24 cellular contexts compared by ENCODE assay signal in the genomic region with DNA sequence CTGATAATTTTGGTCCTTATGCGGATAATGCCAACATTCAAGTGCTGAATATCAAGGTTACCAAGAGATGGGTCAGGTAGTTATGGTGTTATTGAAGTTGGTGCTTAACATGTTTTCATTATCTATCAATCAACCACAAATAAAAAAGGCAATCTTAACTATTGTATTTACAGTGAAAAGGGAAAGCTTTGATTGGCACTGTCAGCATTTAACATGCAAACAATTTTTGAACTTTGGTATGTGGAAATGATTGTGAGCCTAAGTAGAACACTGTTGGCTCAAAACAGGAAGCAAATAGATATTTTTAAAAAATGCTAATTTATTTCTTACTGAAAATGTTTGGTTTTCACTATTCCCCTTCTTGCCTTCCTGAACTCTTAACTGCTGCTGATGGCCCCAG. TPM values are rescaled to one million over a fixed set of nuclear protein-coding genes. Genes with fewer than 3 reads are reported as not detected.
DNase-seq lines count a peak whose midpoint lies in the region; ATAC-seq, FAIRE-seq and TF ChIP-seq lines count a peak whose summit lies in the region.
"Had no signal": no experiment of that assay in that cellular context is flagged by ENCODE, and none has a peak within 500 bp of the region (broad histone marks: within the 10 kb centered on the region; RNA-seq: fewer than 3 reads in every experiment).

No MANE protein-coding gene starts in this region.

- intact Hi-C loops in GM12878 (cut with micrococcal nuclease; ENCODE audit: unreplicated experiment) (loop anchor here (1.0 to 5.0 kb wide), 3 partner anchors 108 to 438 kb away; no protein-coding TSS in a partner anchor), HepG2 (cut with micrococcal nuclease; ENCODE audit: unreplicated experiment) (loop anchor here (5.0 kb wide), 1 partner anchor 158 kb away; no protein-coding TSS in a partner anchor)

- CTCF ChIA-PET in A549 (lab: Yijun Ruan, JAX): interaction anchor here (0.9 to 5.1 kb wide), 5 partner anchors 15 to 436 kb away, joined by 3 to 49 read pairs (median 8); no protein-coding TSS in a partner anchor
- CTCF ChIA-PET in GM12878 (lab: Yijun Ruan, JAX): interaction anchor here (1.0 to 2.9 kb wide), 3 partner anchors 24 to 220 kb away, joined by 3 to 45 read pairs (median 24); a partner anchor contains a TSS
- CTCF ChIA-PET in HepG2 (lab: Yijun Ruan, JAX; ENCODE audit: low intra/inter-chr PET ratio, low total read pairs): interaction anchor here (2.9 kb wide), 1 partner anchor 106 kb away, joined by 14 read pairs; no protein-coding TSS in a partner anchor

- H4K20me1 ChIP-seq in GM12878 (ENCODE audit: control insufficient read depth, insufficient read depth): no peaks in the 10 kb centered on the region
- H4K20me1 ChIP-seq in HepG2 (ENCODE audit: insufficient read depth, low read length): no peaks in the 10 kb centered on the region
- H4K20me1 ChIP-seq: BLaER1 had no signal

- in situ Hi-C loops in GM12878 (cut with MboI): no loop called here
- in situ Hi-C loops in HepG2 (cut with HindIII; ENCODE audit: extremely low pct_ligation_motif_present, low pct_unique_long_range_greater_than_20kb): no loop called here
- in situ Hi-C loops in ACHN (cut with HindIII; ENCODE audit: low pct_ligation_motif_present, low pct_unique_long_range_greater_than_20kb, low sequenced_read_pairs): no loop called here

- H3K27ac ChIP-seq in A549: no peak overlapping the region
- H3K27ac ChIP-seq in GM12878 (ENCODE audit: control insufficient read depth, insufficient read depth): no peak overlapping the region
- H3K27ac ChIP-seq in HepG2 (ENCODE audit: extremely low read length, insufficient read depth, low read length): no peak overlapping the region
- H3K27ac ChIP-seq: BLaER1 had no signal

- TF ChIP-seq EP300 in A549 (IDR thresholded peaks at IDR 0.05) (no peak), GM12878 (IDR thresholded peaks at IDR 0.05; ENCODE audit: borderline replicate concordance in 1 of 2, control insufficient read depth in 1 of 2, low read depth in 2 of 2, low read length in 2 of 2) (no peak), HepG2 (IDR thresholded peaks at IDR 0.05; ENCODE audit: low read depth in 2 of 2, low read length in 2 of 2) (no peak), HepG2 (CRISPR knock-in tag; IDR thresholded peaks at IDR 0.05; ENCODE audit: borderline replicate concordance) (no peak)

- H3K9ac ChIP-seq in GM12878 (ENCODE audit: control insufficient read depth, insufficient read depth, low read length) (no peak overlapping the region), HepG2 (ENCODE audit: insufficient read depth, low read depth, low read length) (no peak overlapping the region)
- H3K9ac ChIP-seq: BLaER1 had no signal

- TF ChIP-seq POLR2A in A549 (IDR thresholded peaks at IDR 0.05; ENCODE audit: low read length) (no peak), GM12891 (IDR thresholded peaks at IDR 0.05; ENCODE audit: low read depth, low read length) (no peak), GM12878 (IDR thresholded peaks at IDR 0.05; ENCODE audit: low read depth, low read length) (no peak), HepG2 (IDR thresholded peaks at IDR 0.05; ENCODE audit: insufficient read depth in 1 of 2, low read depth in 2 of 2, low read length in 2 of 2) (no peak)

- DNase-seq in A549 (ENCODE audit: low read depth in 1 of 2, low spot score in 1 of 2) (no peak), GM12891 (ENCODE audit: insufficient read length, low spot score) (no peak), GM12878 (ENCODE audit: low read depth, low spot score) (no peak), HepG2 (ENCODE audit: low spot score) (no peak), GOT3 (lab: John Stamatoyannopoulos, UW) (no peak), ACHN (no peak), D341Med (ENCODE audit: low spot score) (no peak), DMS53 treated with DMSO at 0.1 percent for 48 hours (lab: John Stamatoyannopoulos, UW; ENCODE audit: unreplicated experiment) (no peak)
- DNase-seq: 8988T; BE2C; C1 segment of cervical spinal cord; CD4-positive, alpha-beta memory T cell; CD4-positive, CD25-positive, alpha-beta regulatory T cell; CD8-positive, alpha-beta memory T cell; COR-L47; DMS79; DND-41; EL; GDM1 had no signal

- H3K27me3 ChIP-seq in GM12878 (replicated peaks in 1 of 2; ENCODE audit: control insufficient read depth in 2 of 2, insufficient read depth in 2 of 2, low read length in 1 of 2) (no peaks in the 10 kb centered on the region), HepG2 (ENCODE audit: control insufficient read depth in 1 of 2, insufficient read depth in 2 of 2, low read length in 2 of 2) (no peaks in the 10 kb centered on the region)
- H3K27me3 ChIP-seq: BE2C, BLaER1 had no signal

- H3K36me3 ChIP-seq in GM12878 (ENCODE audit: control insufficient read depth in 2 of 2, insufficient read depth in 2 of 2, low read length in 1 of 2): no peaks in the 10 kb centered on the region
- H3K36me3 ChIP-seq in HepG2 (replicated peaks in 1 of 2; ENCODE audit: control insufficient read depth in 1 of 2, insufficient read depth in 2 of 2, low read length in 2 of 2): no peaks in the 10 kb centered on the region
- H3K36me3 ChIP-seq: BE2C, BLaER1 had no signal

- no peak overlapping the region for H3K4me2 ChIP-seq in A549
- no peak overlapping the region for H3K4me2 ChIP-seq in GM12878 (ENCODE audit: control insufficient read depth, insufficient read depth)
- H3K4me2 ChIP-seq in HepG2 (ENCODE audit: low read depth, low read length): no peak overlapping the region
- H3K4me2 ChIP-seq: BLaER1 had no signal

- H3K9me3 ChIP-seq in A549 (no peaks in the 10 kb centered on the region), GM12878 (replicated peaks; ENCODE audit: control insufficient read depth, insufficient read depth, low read length) (no peaks in the 10 kb centered on the region), HepG2 (ENCODE audit: low read length) (no peaks in the 10 kb centered on the region)
- H3K9me3 ChIP-seq: BE2C had no signal

- TF ChIP-seq CTCF in A549 (IDR thresholded peaks at IDR 0.05): no peak
- no peak for TF ChIP-seq CTCF in GM12878 (IDR thresholded peaks at IDR 0.05 in 2 of 3, conservative IDR thresholded peaks at IDR 0.05 in 1 of 3; ENCODE audit: control insufficient read depth in 2 of 3, extremely low read depth in 1 of 3, insufficient read depth in 1 of 3, low read depth in 3 of 3, low read length in 3 of 3)
- no peak for TF ChIP-seq CTCF in HepG2 (CRISPR knock-in tag; IDR thresholded peaks at IDR 0.05)

- H3K79me2 ChIP-seq in GM12878 (ENCODE audit: control insufficient read depth, insufficient read depth, low read length) (no peaks in the 10 kb centered on the region), HepG2 (ENCODE audit: insufficient read depth, low read length) (no peaks in the 10 kb centered on the region)

- BruUV-seq in GM12878 (replicated peaks; lab: Mats Ljungman, UMichigan) (no TSS peak), HepG2 (replicated peaks; lab: Mats Ljungman, UMichigan) (no TSS peak)

- SMC1A ChIA-PET in GM12878 (lab: Charles Lee; ENCODE audit: uncharacterized antibody, unreplicated experiment): interaction anchor here (2.1 kb wide), 1 partner anchor 106 kb away, joined by 16 read pairs; no protein-coding TSS in a partner anchor

- no peak for ATAC-seq in A549
- no peak for ATAC-seq in GM12878
- ATAC-seq in HepG2: no peak

- peak; percentile 65 for FAIRE-seq in A549 (lab: Jason Lieb, UNC)
- FAIRE-seq in GM12891 (lab: Jason Lieb, UNC): peak; percentile 84
- FAIRE-seq in GM12878 (lab: Jason Lieb, UNC): peak; percentile 31
- no peak for FAIRE-seq in HepG2 (lab: Jason Lieb, UNC)
- FAIRE-seq: A204.1, D721Med, GM18507 had no signal

- TF ChIP-seq RAD21 in A549 (conservative IDR thresholded peaks at IDR 0.05 in 1 of 2, IDR thresholded peaks at IDR 0.05 in 1 of 2): no peak
- no peak for TF ChIP-seq RAD21 in GM12878 (IDR thresholded peaks at IDR 0.05; ENCODE audit: insufficient read depth, low read depth, low read length)
- no peak for TF ChIP-seq RAD21 in HepG2 (CRISPR knock-in tag; IDR thresholded peaks at IDR 0.05)

- no peaks in the 10 kb centered on the region for H3K4me1 ChIP-seq in A549
- peaks cover 5% of the 10 kb centered on the region; the same call in 1 of the 2 replicates for H3K4me1 ChIP-seq in GM12878 (ENCODE audit: control insufficient read depth, insufficient read depth, low read length)
- no peaks in the 10 kb centered on the region for H3K4me1 ChIP-seq in HepG2 (ENCODE audit: insufficient read depth, low read length)
- H3K4me1 ChIP-seq: BE2C had no signal

- WGBS in A549 (ENCODE audit: missing lambda C conversion rate): 91% methylated on average over 1 of the region's 1 CpG
- WGBS in GM12878 (ENCODE audit: insufficient coverage, insufficient replicate concordance, low lambda C conversion rate, missing lambda C conversion rate): 93% methylated on average over 1 of the region's 1 CpG
- WGBS in HepG2 (ENCODE audit: low lambda C conversion rate): 95% methylated on average over 1 of the region's 1 CpG

- H3K4me3 ChIP-seq in A549: no peak overlapping the region
- H3K4me3 ChIP-seq in GM12878: no peak overlapping the region
- no peak overlapping the region for H3K4me3 ChIP-seq in HepG2 (replicated peaks in 1 of 3; ENCODE audit: insufficient read depth in 1 of 3, low read depth in 2 of 3, low read length in 3 of 3)
- H3K4me3 ChIP-seq: BLaER1 had no signal

- H2AFZ ChIP-seq in GM12878 (ENCODE audit: control insufficient read depth, low read depth, low read length) (no peak overlapping the region), HepG2 (ENCODE audit: low read length) (no peak overlapping the region)

- POLR2A ChIA-PET in A549 (lab: Yijun Ruan, JAX) (no interaction called here), GM12878 (lab: Charles Lee) (interaction anchor here (2.1 kb wide), 1 partner anchor 22 kb away, joined by 7 read pairs; a partner anchor contains a TSS), HepG2 (lab: Yijun Ruan, JAX) (no interaction called here)

- RAD21 ChIA-PET in GM12878 (lab: Charles Lee; ENCODE audit: unreplicated experiment): no interaction called here

RNA-seq across cellular contexts. Expression of a gene that starts 21.9 kb away (rescaled TPM):
- polyA plus RNA-seq in A549 (2011; rRNA removed): 2.1 and 2.8 TPM in 2 replicates
- polyA plus RNA-seq in A549 (2012; cell fraction: cytosol; rRNA removed): 0.41 and 0.45 TPM in 2 replicates
- polyA plus RNA-seq in A549 (2012; cell fraction: nucleus; rRNA removed): 0.25 and 0.39 TPM in 2 replicates
- 1.5 to 1.8 TPM (median 1.5 TPM) in 3 replicates for polyA plus RNA-seq in A549 (2017; fragmentation: RNase III; extraction: RNeasy Plus Mini Kit Qiagen cat#74134 plus additional on column Dnase treatment)
- 3.3 and 4.1 TPM in 2 replicates for polyA minus RNA-seq in A549 (2011; rRNA and poly(A)+ RNA removed)
- polyA plus RNA-seq in GM12891 (2012; ENCODE audit: low read depth, missing spikeins): 0.85 TPM
- 1.0 and 1.1 TPM in 2 replicates for total RNA-seq in GM12878 (2013; cell fraction: nucleolus; rRNA removed)
- total RNA-seq in GM12878 (2014; rRNA removed): 1.7 and 2.5 TPM in 2 replicates
- 2.3 and 2.4 TPM in 2 replicates for total RNA-seq in GM12878 (2014; rRNA removed; fragmentation: Illumina TruSeq; extraction: Trizol)
- total RNA-seq in GM12878 (2021): 1.9 TPM in 2 replicates
- 0.58 TPM for polyA plus RNA-seq in GM12878 (2011; ENCODE audit: low read depth)
- 0.71 and 1.4 TPM in 2 replicates for polyA plus RNA-seq in GM12878 (2011; rRNA removed)
- polyA plus RNA-seq in GM12878 (2011; cell fraction: cytosol; rRNA removed): 0.28 and 0.30 TPM in 2 replicates
- polyA plus RNA-seq in GM12878 (2011; cell fraction: nucleus; rRNA removed): 0.67 TPM in 2 replicates
- 0.68 and 0.98 TPM in 2 replicates for polyA plus RNA-seq in GM12878 (2012)
- 1.8 and 2.6 TPM in 2 replicates for polyA plus RNA-seq in GM12878 (2014; fragmentation: Illumina TruSeq; extraction: Trizol)
- under 1 TPM; 0.66 to 0.69 TPM for polyA plus RNA-seq in GM12878 (2014; fragmentation: Nextera tagmentation; extraction: Ambion mirVana)
- 1.1 and 1.2 TPM in 2 replicates for polyA plus RNA-seq in GM12878 (2014; rRNA removed)
- 1 to 10 TPM; 2.1 to 2.8 TPM for polyA plus RNA-seq in GM12878 (2016; fragmentation: Nextera tagmentation; extraction: Ambion mirVana)
- polyA minus RNA-seq in GM12878 (2011; rRNA and poly(A)+ RNA removed): 0.82 and 0.95 TPM in 2 replicates
- polyA minus RNA-seq in GM12878 (2011; cell fraction: cytosol; rRNA and poly(A)+ RNA removed): 0.80 and 1.1 TPM in 2 replicates
- 1.1 and 2.2 TPM in 2 replicates for polyA minus RNA-seq in GM12878 (2011; cell fraction: nucleus; rRNA and poly(A)+ RNA removed)
- total RNA-seq in HepG2 (2016; rRNA removed; fragmentation: Illumina TruSeq; extraction: Trizol): 2.0 and 2.2 TPM in 2 replicates
- total RNA-seq in HepG2 (2016; cell fraction: cytosol; rRNA removed; fragmentation: Illumina TruSeq; extraction: Trizol; ENCODE audit: low read depth): 13.5 and 14.5 TPM in 2 replicates
- total RNA-seq in HepG2 (2016; cell fraction: insoluble cytoplasmic fraction; rRNA removed; fragmentation: Illumina TruSeq; extraction: Trizol): 1.7 and 2.3 TPM in 2 replicates
- 7.8 and 9.4 TPM in 2 replicates for total RNA-seq in HepG2 (2016; cell fraction: membrane; rRNA removed; fragmentation: Illumina TruSeq; extraction: Trizol)
- total RNA-seq in HepG2 (2016; cell fraction: nucleus; rRNA removed; fragmentation: Illumina TruSeq; extraction: Trizol): 2.2 and 2.3 TPM in 2 replicates
- 0.45 and 0.57 TPM in 2 replicates for polyA plus RNA-seq in HepG2 (2011; rRNA removed)
- 0.24 and 0.33 TPM in 2 replicates for polyA plus RNA-seq in HepG2 (2011; cell fraction: cytosol; rRNA removed)
- 0.34 and 0.47 TPM in 2 replicates for polyA plus RNA-seq in HepG2 (2011; cell fraction: nucleus; rRNA removed)
- polyA plus RNA-seq in HepG2 (2012): 0.60 and 0.76 TPM in 2 replicates
- polyA plus RNA-seq in HepG2 (2016; cell fraction: cytosol; fragmentation: Illumina TruSeq; extraction: Trizol; ENCODE audit: low read depth): 0.14 and 0.24 TPM in 2 replicates
- 1.5 and 2.1 TPM in 2 replicates for polyA plus RNA-seq in HepG2 (2016; cell fraction: insoluble cytoplasmic fraction; fragmentation: Illumina TruSeq; extraction: Trizol; ENCODE audit: low read depth)
- polyA plus RNA-seq in HepG2 (2016; cell fraction: membrane; fragmentation: Illumina TruSeq; extraction: Trizol; ENCODE audit: low read depth): 0.31 and 0.42 TPM in 2 replicates
- 1.4 and 1.7 TPM in 2 replicates for polyA plus RNA-seq in HepG2 (2016; cell fraction: nucleus; fragmentation: Illumina TruSeq; extraction: Trizol; ENCODE audit: insufficient read depth, low read depth)
- 0.05 and 0.44 TPM in 2 replicates for polyA minus RNA-seq in HepG2 (2011; rRNA and poly(A)+ RNA removed; ENCODE audit: low replicate concordance)
- polyA minus RNA-seq in HepG2 (2011; cell fraction: cytosol; rRNA and poly(A)+ RNA removed): 0.79 and 2.0 TPM in 2 replicates
- 3.0 and 4.1 TPM in 2 replicates for polyA minus RNA-seq in HepG2 (2011; cell fraction: nucleus; rRNA and poly(A)+ RNA removed)

RNA-seq across cellular contexts. Expression of a gene that starts 22.2 kb away (rescaled TPM):
- polyA plus RNA-seq in A549 (2011; rRNA removed): 1.4 and 2.1 TPM in 2 replicates
- polyA plus RNA-seq in A549 (2012; cell fraction: cytosol; rRNA removed): 0.26 and 0.35 TPM in 2 replicates
- polyA plus RNA-seq in A549 (2012; cell fraction: nucleus; rRNA removed): 0.19 and 0.40 TPM in 2 replicates
- polyA plus RNA-seq in A549 (2017; fragmentation: RNase III; extraction: RNeasy Plus Mini Kit Qiagen cat#74134 plus additional on column Dnase treatment): 0.72 to 0.81 TPM (median 0.74 TPM) in 3 replicates
- polyA minus RNA-seq in A549 (2011; rRNA and poly(A)+ RNA removed): 0.63 and 0.70 TPM in 2 replicates
- polyA plus RNA-seq in GM12891 (2012; ENCODE audit: low read depth, missing spikeins): 0.23 TPM
- 1.6 and 1.7 TPM in 2 replicates for total RNA-seq in GM12878 (2013; cell fraction: nucleolus; rRNA removed)
- total RNA-seq in GM12878 (2014; rRNA removed): 0.56 and 0.87 TPM in 2 replicates
- 1.4 and 1.5 TPM in 2 replicates for total RNA-seq in GM12878 (2014; rRNA removed; fragmentation: Illumina TruSeq; extraction: Trizol)
- total RNA-seq in GM12878 (2021): 0.85 and 1.1 TPM in 2 replicates
- polyA plus RNA-seq in GM12878 (2011; ENCODE audit: low read depth): 0.29 TPM
- polyA plus RNA-seq in GM12878 (2011; rRNA removed): 2.3 and 3.2 TPM in 2 replicates
- 0.85 and 1.2 TPM in 2 replicates for polyA plus RNA-seq in GM12878 (2011; cell fraction: cytosol; rRNA removed)
- polyA plus RNA-seq in GM12878 (2011; cell fraction: nucleus; rRNA removed): 0.85 and 0.91 TPM in 2 replicates
- 0.42 and 0.70 TPM in 2 replicates for polyA plus RNA-seq in GM12878 (2012)
- 1.5 and 2.2 TPM in 2 replicates for polyA plus RNA-seq in GM12878 (2014; fragmentation: Illumina TruSeq; extraction: Trizol)
- polyA plus RNA-seq in GM12878 (2014; fragmentation: Nextera tagmentation; extraction: Ambion mirVana): 1 to 10 TPM in 1 of 2 experiments, under 1 TPM in 1; 0.90 to 1.1 TPM
- 0.67 and 1.3 TPM in 2 replicates for polyA plus RNA-seq in GM12878 (2014; rRNA removed)
- polyA plus RNA-seq in GM12878 (2016; fragmentation: Nextera tagmentation; extraction: Ambion mirVana): 1 to 10 TPM; 1.1 to 1.5 TPM
- polyA minus RNA-seq in GM12878 (2011; rRNA and poly(A)+ RNA removed): 1.1 and 2.0 TPM in 2 replicates
- polyA minus RNA-seq in GM12878 (2011; cell fraction: cytosol; rRNA and poly(A)+ RNA removed): 0.31 and 0.40 TPM in 2 replicates
- polyA minus RNA-seq in GM12878 (2011; cell fraction: nucleus; rRNA and poly(A)+ RNA removed): 0.73 and 1.3 TPM in 2 replicates
- 0.42 and 0.59 TPM in 2 replicates for total RNA-seq in HepG2 (2016; rRNA removed; fragmentation: Illumina TruSeq; extraction: Trizol)
- total RNA-seq in HepG2 (2016; cell fraction: cytosol; rRNA removed; fragmentation: Illumina TruSeq; extraction: Trizol; ENCODE audit: low read depth): 0.18 and 0.20 TPM in 2 replicates
- total RNA-seq in HepG2 (2016; cell fraction: insoluble cytoplasmic fraction; rRNA removed; fragmentation: Illumina TruSeq; extraction: Trizol): 0.41 and 0.59 TPM in 2 replicates
- total RNA-seq in HepG2 (2016; cell fraction: membrane; rRNA removed; fragmentation: Illumina TruSeq; extraction: Trizol): 0.41 and 0.56 TPM in 2 replicates
- 0.56 and 0.69 TPM in 2 replicates for total RNA-seq in HepG2 (2016; cell fraction: nucleus; rRNA removed; fragmentation: Illumina TruSeq; extraction: Trizol)
- polyA plus RNA-seq in HepG2 (2011; rRNA removed): 0.86 and 1.1 TPM in 2 replicates
- polyA plus RNA-seq in HepG2 (2011; cell fraction: cytosol; rRNA removed): 0.32 and 0.64 TPM in 2 replicates
- polyA plus RNA-seq in HepG2 (2011; cell fraction: nucleus; rRNA removed): 0.53 and 0.93 TPM in 2 replicates
- 0.45 and 0.62 TPM in 2 replicates for polyA plus RNA-seq in HepG2 (2012)
- 0.22 and 0.27 TPM in 2 replicates for polyA plus RNA-seq in HepG2 (2016; cell fraction: cytosol; fragmentation: Illumina TruSeq; extraction: Trizol; ENCODE audit: low read depth)
- polyA plus RNA-seq in HepG2 (2016; cell fraction: insoluble cytoplasmic fraction; fragmentation: Illumina TruSeq; extraction: Trizol; ENCODE audit: low read depth): 0.68 and 0.71 TPM in 2 replicates
- polyA plus RNA-seq in HepG2 (2016; cell fraction: membrane; fragmentation: Illumina TruSeq; extraction: Trizol; ENCODE audit: low read depth): 0.33 and 0.52 TPM in 2 replicates
- 1.5 and 1.6 TPM in 2 replicates for polyA plus RNA-seq in HepG2 (2016; cell fraction: nucleus; fragmentation: Illumina TruSeq; extraction: Trizol; ENCODE audit: insufficient read depth, low read depth)
- polyA minus RNA-seq in HepG2 (2011; rRNA and poly(A)+ RNA removed; ENCODE audit: low replicate concordance): 0.28 and 0.68 TPM in 2 replicates
- polyA minus RNA-seq in HepG2 (2011; cell fraction: cytosol; rRNA and poly(A)+ RNA removed): 0.44 and 0.49 TPM in 2 replicates
- polyA minus RNA-seq in HepG2 (2011; cell fraction: nucleus; rRNA and poly(A)+ RNA removed): 1.5 and 1.6 TPM in 2 replicates
- total RNA-seq: G401 had no signal
